Comparison of ENCODE assay signal across 8 cellular contexts in genomic region chr5:94693043-94693822, GRCh38.
DNase-seq lines count a peak whose midpoint lies in the region; ATAC-seq and TF ChIP-seq lines count a peak whose summit lies in the region.

No MANE protein-coding gene starts in this region.

- ATAC-seq in GM19372 (IDR thresholded peaks at IDR 0.05; ENCODE audit: low read depth, unreplicated experiment) (peak; percentile 72), GM19467 (IDR thresholded peaks at IDR 0.05; ENCODE audit: unreplicated experiment) (no peak)

- H3K27me3 ChIP-seq in smooth muscle cell (ENCODE audit: low read depth) = no peaks in the 10 kb centered on the region

- H3K27ac ChIP-seq in SK-N-MC (no peak overlapping the region), smooth muscle cell (ENCODE audit: low read depth) (no peak overlapping the region)

- H3K9me3 ChIP-seq in SK-N-MC (ENCODE audit: low read depth, low read length) (no peaks in the 10 kb centered on the region), smooth muscle cell (replicated peaks; ENCODE audit: low read depth) (no peaks in the 10 kb centered on the region)

- H3K9ac ChIP-seq in SK-N-MC (ENCODE audit: insufficient read length) (no peak overlapping the region), smooth muscle cell (ENCODE audit: low read depth) (no peak overlapping the region)

- no peaks in the 10 kb centered on the region for H3K4me1 ChIP-seq in smooth muscle cell (ENCODE audit: low read depth)

- H3K4me3 ChIP-seq in Jurkat, Clone E6-1 (ENCODE audit: low read length) = no peak overlapping the region
- H3K4me3 ChIP-seq in SK-N-MC (no peak overlapping the region), smooth muscle cell (no peak overlapping the region)

- no peak overlapping the region for H2AFZ ChIP-seq in smooth muscle cell (ENCODE audit: low read depth)

- no peak overlapping the region for H3K4me2 ChIP-seq in smooth muscle cell

- no peaks in the 10 kb centered on the region for H4K20me1 ChIP-seq in smooth muscle cell (ENCODE audit: low read depth)

- DNase-seq in COR-L47 (lab: John Stamatoyannopoulos, UW) (peak; percentile 29), SK-N-MC (ENCODE audit: low read depth, low spot score) (peak; percentile 28), glomerular endothelial cell (ENCODE audit: extremely low read depth, low read depth, low spot score) (peak; percentile 22), smooth muscle cell (lab: John Stamatoyannopoulos, UW; ENCODE audit: unreplicated experiment) (no peak), iPS-NIHi11 (ENCODE audit: low spot score) (no peak)
- DNase-seq in Jurkat, Clone E6-1 (ENCODE audit: low read depth, low spot score) = peak; percentile 28

- H3K36me3 ChIP-seq in SK-N-MC (ENCODE audit: insufficient read depth, low read length) (peaks cover 34% of the 10 kb centered on the region), smooth muscle cell (ENCODE audit: low read depth) (no peaks in the 10 kb centered on the region)

- peak; percentile 44 for TF ChIP-seq CTCF in smooth muscle cell (IDR thresholded peaks at IDR 0.05; ENCODE audit: borderline replicate concordance, insufficient read depth, poor library complexity, severe bottlenecking)

- H3F3A ChIP-seq in smooth muscle cell (ENCODE audit: low read depth) = no peaks in the 10 kb centered on the region

- H3K79me2 ChIP-seq in smooth muscle cell (ENCODE audit: low read depth) = no peaks in the 10 kb centered on the region

- WGBS in smooth muscle cell (ENCODE audit: low lambda C conversion rate) = 63% methylated on average over 5 of the region's 5 CpGs

Comparison
In these comparisons a context has a peak if more than half of its experiments do, and no peak if none do; other contexts are left out.
1. DNase-seq: peak in COR-L47 (single experiment), Jurkat, Clone E6-1 (single experiment), SK-N-MC (single experiment) and glomerular endothelial cell (single experiment); none in smooth muscle cell (single experiment) and iPS-NIHi11 (single experiment).